2 cellular contexts compared by ENCODE assay signal in the genomic region with DNA sequence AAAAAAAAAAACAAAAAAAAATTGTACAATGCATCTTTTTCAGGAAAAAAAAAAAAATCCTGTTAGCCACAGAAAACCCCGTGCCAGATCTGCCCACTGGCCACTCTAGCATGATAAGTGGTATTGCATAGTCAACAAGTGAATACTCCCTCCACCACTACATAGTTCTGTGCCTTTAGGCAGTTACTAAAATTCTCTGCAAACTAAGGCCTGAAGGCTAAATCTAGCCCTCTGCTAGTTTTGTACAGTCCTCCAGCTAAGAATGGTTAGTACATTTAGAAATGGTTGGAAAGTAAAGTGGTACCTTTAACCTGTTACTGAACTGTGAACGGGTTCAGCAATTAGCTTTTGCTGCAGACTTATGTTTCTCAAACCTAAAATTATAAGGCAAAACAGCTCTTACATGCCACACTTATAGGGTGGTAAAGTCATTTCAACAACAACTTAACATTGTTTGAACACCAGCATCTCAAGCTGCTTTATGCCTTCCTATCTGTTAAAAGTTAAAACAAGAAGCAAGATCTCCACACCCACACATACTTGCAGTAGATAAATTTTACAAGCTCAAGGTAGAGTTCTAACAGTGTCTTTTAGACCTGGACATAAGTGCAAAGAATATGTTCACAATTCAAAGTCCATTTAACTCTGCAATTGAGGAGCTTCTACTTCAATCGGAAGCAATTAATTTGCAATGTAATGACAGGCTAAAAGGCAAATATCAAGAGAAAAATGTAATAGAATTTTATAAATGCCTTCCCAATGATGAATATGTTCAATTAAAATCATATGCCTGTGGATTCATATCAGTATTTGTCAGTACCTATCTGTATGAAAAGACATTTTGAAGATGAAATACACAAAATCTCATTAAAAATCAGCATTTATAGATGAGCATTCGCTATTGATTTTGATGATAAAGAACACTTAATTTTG.
TF ChIP-seq lines count a peak whose summit lies in the region.

No MANE protein-coding gene starts in this region.

TF ChIP-seq in SK-N-SH treated with all-trans-retinoic acid at 6 μM for 48 hours, 23 proteins besides CTCF, POLR2A, EP300 and RAD21:
- no peak for TF ChIP-seq ZFP30 (CRISPR knock-in tag; IDR thresholded peaks at IDR 0.05)
- peak; percentile 97 for TF ChIP-seq ISL1 (CRISPR knock-in tag; IDR thresholded peaks at IDR 0.05)

TF ChIP-seq in HepG2, 621 proteins besides CTCF, POLR2A, EP300 and RAD21:
- TF ChIP-seq NFATC3 (CRISPR knock-in tag; IDR thresholded peaks at IDR 0.05) (no peak), ZFP36L1 (CRISPR knock-in tag; IDR thresholded peaks at IDR 0.05) (no peak)
- TF ChIP-seq, protein P1, sequence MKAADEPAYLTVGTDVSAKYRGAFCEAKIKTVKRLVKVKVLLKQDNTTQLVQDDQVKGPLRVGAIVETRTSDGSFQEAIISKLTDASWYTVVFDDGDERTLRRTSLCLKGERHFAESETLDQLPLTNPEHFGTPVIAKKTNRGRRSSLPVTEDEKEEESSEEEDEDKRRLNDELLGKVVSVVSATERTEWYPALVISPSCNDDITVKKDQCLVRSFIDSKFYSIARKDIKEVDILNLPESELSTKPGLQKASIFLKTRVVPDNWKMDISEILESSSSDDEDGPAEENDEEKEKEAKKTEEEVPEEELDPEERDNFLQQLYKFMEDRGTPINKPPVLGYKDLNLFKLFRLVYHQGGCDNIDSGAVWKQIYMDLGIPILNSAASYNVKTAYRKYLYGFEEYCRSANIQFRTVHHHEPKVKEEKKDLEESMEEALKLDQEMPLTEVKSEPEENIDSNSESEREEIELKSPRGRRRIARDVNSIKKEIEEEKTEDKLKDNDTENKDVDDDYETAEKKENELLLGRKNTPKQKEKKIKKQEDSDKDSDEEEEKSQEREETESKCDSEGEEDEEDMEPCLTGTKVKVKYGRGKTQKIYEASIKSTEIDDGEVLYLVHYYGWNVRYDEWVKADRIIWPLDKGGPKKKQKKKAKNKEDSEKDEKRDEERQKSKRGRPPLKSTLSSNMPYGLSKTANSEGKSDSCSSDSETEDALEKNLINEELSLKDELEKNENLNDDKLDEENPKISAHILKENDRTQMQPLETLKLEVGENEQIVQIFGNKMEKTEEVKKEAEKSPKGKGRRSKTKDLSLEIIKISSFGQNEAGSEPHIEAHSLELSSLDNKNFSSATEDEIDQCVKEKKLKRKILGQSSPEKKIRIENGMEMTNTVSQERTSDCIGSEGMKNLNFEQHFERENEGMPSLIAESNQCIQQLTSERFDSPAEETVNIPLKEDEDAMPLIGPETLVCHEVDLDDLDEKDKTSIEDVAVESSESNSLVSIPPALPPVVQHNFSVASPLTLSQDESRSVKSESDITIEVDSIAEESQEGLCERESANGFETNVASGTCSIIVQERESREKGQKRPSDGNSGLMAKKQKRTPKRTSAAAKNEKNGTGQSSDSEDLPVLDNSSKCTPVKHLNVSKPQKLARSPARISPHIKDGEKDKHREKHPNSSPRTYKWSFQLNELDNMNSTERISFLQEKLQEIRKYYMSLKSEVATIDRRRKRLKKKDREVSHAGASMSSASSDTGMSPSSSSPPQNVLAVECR (CRISPR knock-in tag; IDR thresholded peaks at IDR 0.05; ENCODE audit: borderline replicate concordance): no peak
